In genomic region chr11:72569966-72570892, GRCh38 we compare ENCODE assay signal across 12 cellular contexts.
DNase-seq lines count a peak whose midpoint lies in the region; ATAC-seq, FAIRE-seq and TF ChIP-seq lines count a peak whose summit lies in the region.
"Had no signal": no experiment of that assay in that cellular context is flagged by ENCODE, and none has a peak within 500 bp of the region (broad histone marks: within the 10 kb centered on the region; RNA-seq: fewer than 3 reads in every experiment).

No MANE protein-coding gene starts in this region.

- FAIRE-seq in HepG2 (lab: Jason Lieb, UNC) = no peak

- no peak overlapping the region for H3K27ac ChIP-seq in naive thymus-derived CD4-positive, alpha-beta T cell (ENCODE audit: low read depth, low read length)
- no peak overlapping the region for H3K27ac ChIP-seq in HepG2 (ENCODE audit: extremely low read length, insufficient read depth, low read length)

- BruUV-seq in Caco-2 (replicated peaks; lab: Mats Ljungman, UMichigan) (TSS peak; percentile 41), HepG2 (replicated peaks; lab: Mats Ljungman, UMichigan) (no TSS peak)

- TF ChIP-seq CTCF in Caco-2 (IDR thresholded peaks at IDR 0.05; ENCODE audit: insufficient read depth in 1 of 2, low read depth in 1 of 2, low read length in 1 of 2, severe bottlenecking in 1 of 2, unreplicated experiment in 1 of 2) (no peak), NB4 (IDR thresholded peaks at IDR 0.05; ENCODE audit: low read depth, low read length) (no peak), HepG2 (CRISPR knock-in tag; IDR thresholded peaks at IDR 0.05) (no peak)

- peak overlapping the region; percentile 22 for H3K4me3 Mint-ChIP-seq in Caco-2 (ENCODE audit: unreplicated experiment)
- no peak overlapping the region for H3K4me3 Mint-ChIP-seq in dendritic cell treated with granulocyte-macrophage colony-stimulating factor and Interleukin-4, amounts not matched to agents 40 ng/mL and 50 ng/mL, for 4 days
- peak overlapping the region in 1 of 10 donors; percentile 18 for H3K4me3 Mint-ChIP-seq in naive thymus-derived CD4-positive, alpha-beta T cell

- H3K4me1 ChIP-seq in Caco-2 (peaks cover 63% of the 10 kb centered on the region), HepG2 (ENCODE audit: insufficient read depth, low read length) (peaks cover 11% of the 10 kb centered on the region; the same call in 1 of the 2 replicates)
- H3K4me1 ChIP-seq in naive thymus-derived CD4-positive, alpha-beta T cell (ENCODE audit: control insufficient read depth in 2 of 2, insufficient read depth in 2 of 2, low read length in 2 of 2) = no peaks in the 10 kb centered on the region

- peak; percentile 79 for ATAC-seq in naive thymus-derived CD4-positive, alpha-beta T cell
- ATAC-seq in HepG2 = no peak
- ATAC-seq: naive thymus-derived CD8-positive, alpha-beta T cell had no signal

- TF ChIP-seq RAD21 in HepG2 (CRISPR knock-in tag; IDR thresholded peaks at IDR 0.05) = no peak

- no peak overlapping the region for H3K9ac ChIP-seq in HepG2 (ENCODE audit: insufficient read depth, low read depth, low read length)

- H4K20me1 ChIP-seq in HepG2 (ENCODE audit: insufficient read depth, low read length) = no peaks in the 10 kb centered on the region

- H3K27me3 ChIP-seq in Caco-2 (replicated peaks; ENCODE audit: control insufficient read depth, insufficient read depth, low read length) (no peaks in the 10 kb centered on the region), HepG2 (ENCODE audit: control insufficient read depth in 1 of 2, insufficient read depth in 2 of 2, low read length in 2 of 2) (peaks cover 2 to 33% of the 10 kb centered on the region in 2 experiments; a peak in 4 of 5 replicates)
- no peaks in the 10 kb centered on the region for H3K27me3 ChIP-seq in naive thymus-derived CD4-positive, alpha-beta T cell (ENCODE audit: control insufficient read depth in 2 of 2, insufficient read depth in 2 of 2, low read length in 2 of 2)

- no peaks in the 10 kb centered on the region for H3K36me3 Mint-ChIP-seq in Caco-2 (ENCODE audit: insufficient read depth, unreplicated experiment)
- H3K36me3 Mint-ChIP-seq in dendritic cell treated with granulocyte-macrophage colony-stimulating factor and Interleukin-4, amounts not matched to agents 40 ng/mL and 50 ng/mL, for 4 days (ENCODE audit: low read depth) = no peaks in the 10 kb centered on the region
- no peaks in the 10 kb centered on the region for H3K36me3 Mint-ChIP-seq in naive thymus-derived CD4-positive, alpha-beta T cell
- H3K36me3 Mint-ChIP-seq: naive thymus-derived CD8-positive, alpha-beta T cell had no signal

- in situ Hi-C loops in HepG2 (cut with HindIII; ENCODE audit: extremely low pct_ligation_motif_present, low pct_unique_long_range_greater_than_20kb) = no loop called here

- 4% methylated on average over 4 of the region's 4 CpGs for WGBS in HepG2 (ENCODE audit: low lambda C conversion rate)

- H3K9me3 Mint-ChIP-seq in Caco-2 (ENCODE audit: unreplicated experiment) = peaks cover 20% of the 10 kb centered on the region
- H3K9me3 Mint-ChIP-seq in dendritic cell treated with granulocyte-macrophage colony-stimulating factor and Interleukin-4, amounts not matched to agents 40 ng/mL and 50 ng/mL, for 4 days = no peaks in the 10 kb centered on the region
- H3K9me3 Mint-ChIP-seq in naive thymus-derived CD4-positive, alpha-beta T cell = no peaks in the 10 kb centered on the region
- H3K9me3 Mint-ChIP-seq: naive thymus-derived CD8-positive, alpha-beta T cell had no signal

- H3K27me3 Mint-ChIP-seq in Caco-2 (ENCODE audit: insufficient read depth, unreplicated experiment) = no peaks in the 10 kb centered on the region
- peaks cover 19% of the 10 kb centered on the region for H3K27me3 Mint-ChIP-seq in dendritic cell treated with granulocyte-macrophage colony-stimulating factor and Interleukin-4, amounts not matched to agents 40 ng/mL and 50 ng/mL, for 4 days
- peaks cover 5 to 19% (median 13%) of the 10 kb centered on the region in 5 donors for H3K27me3 Mint-ChIP-seq in naive thymus-derived CD4-positive, alpha-beta T cell

- TF ChIP-seq POLR2A in NB4 (IDR thresholded peaks at IDR 0.05; ENCODE audit: extremely low read depth, insufficient read length) = no peak
- no peak for TF ChIP-seq POLR2A in HepG2 (IDR thresholded peaks at IDR 0.05; ENCODE audit: insufficient read depth in 1 of 2, low read depth in 2 of 2, low read length in 2 of 2)

- no peak overlapping the region for H3K4me3 ChIP-seq in Caco-2 (ENCODE audit: low read depth, low read length)
- no peak overlapping the region for H3K4me3 ChIP-seq in NB4 (ENCODE audit: low read depth, low read length)
- no peak overlapping the region for H3K4me3 ChIP-seq in naive thymus-derived CD4-positive, alpha-beta T cell (ENCODE audit: low read length)
- H3K4me3 ChIP-seq in HepG2 (replicated peaks in 1 of 3; ENCODE audit: insufficient read depth in 1 of 3, low read depth in 2 of 3, low read length in 3 of 3) = no peak overlapping the region

- peak overlapping the region; percentile 88 for H3K27ac Mint-ChIP-seq in Caco-2 (ENCODE audit: unreplicated experiment)
- H3K27ac Mint-ChIP-seq in dendritic cell treated with granulocyte-macrophage colony-stimulating factor and Interleukin-4, amounts not matched to agents 40 ng/mL and 50 ng/mL, for 4 days = peak overlapping the region; percentile 69
- peak overlapping the region in 1 of 9 donors; percentile 51 for H3K27ac Mint-ChIP-seq in naive thymus-derived CD4-positive, alpha-beta T cell

- TF ChIP-seq EP300 in HepG2 (IDR thresholded peaks at IDR 0.05; ENCODE audit: low read depth in 2 of 2, low read length in 2 of 2) (no peak), HepG2 (CRISPR knock-in tag; IDR thresholded peaks at IDR 0.05; ENCODE audit: borderline replicate concordance) (no peak)

- H2AFZ ChIP-seq in HepG2 (ENCODE audit: low read length) = no peak overlapping the region

- POLR2A ChIA-PET in Caco-2 (lab: Charles Lee) (no interaction called here), HepG2 (lab: Yijun Ruan, JAX) (no interaction called here)
- POLR2A ChIA-PET in naive thymus-derived CD4-positive, alpha-beta T cell (lab: Charles Lee) = no interaction called here

- no peaks in the 10 kb centered on the region for H3K9me3 ChIP-seq in Caco-2
- no peaks in the 10 kb centered on the region for H3K9me3 ChIP-seq in naive thymus-derived CD4-positive, alpha-beta T cell (ENCODE audit: control insufficient read depth in 2 of 3, low read length in 3 of 3)
- H3K9me3 ChIP-seq in HepG2 (ENCODE audit: low read length) = no peaks in the 10 kb centered on the region

- H3K79me2 ChIP-seq in HepG2 (ENCODE audit: insufficient read depth, low read length) = no peaks in the 10 kb centered on the region

- CTCF ChIA-PET in Caco-2 (lab: Charles Lee) (no interaction called here), HepG2 (lab: Yijun Ruan, JAX; ENCODE audit: low intra/inter-chr PET ratio, low total read pairs) (no interaction called here)
- CTCF ChIA-PET in naive thymus-derived CD4-positive, alpha-beta T cell (lab: Charles Lee) = no interaction called here

- DNase-seq in Caco-2 (peak; percentile 78 to 86), NB4 (ENCODE audit: low read depth) (peak; percentile 41), DMS114 treated with DMSO at 0.1 percent for 48 hours (lab: John Stamatoyannopoulos, UW; ENCODE audit: unreplicated experiment) (no peak), globus pallidus (ENCODE audit: low spot score) (no peak), HepG2 (ENCODE audit: low spot score) (no peak), NCI-H526 treated with DMSO at 0.1 percent for 48 hours (lab: John Stamatoyannopoulos, UW) (no peak)
- no peak for DNase-seq in naive thymus-derived CD4-positive, alpha-beta T cell
- DNase-seq: COR-L47; NCI-H748 treated with DMSO at 0.1 percent for 48 hours; stimulated activated CD4-positive, alpha-beta T cell treated with anti-CD3 and anti-CD28 coated beads, Interleukin-2, amount 100 ng/mL, for 48 hours had no signal

- peaks cover 57% of the 10 kb centered on the region for H3K4me1 Mint-ChIP-seq in Caco-2 (ENCODE audit: low read depth, unreplicated experiment)
- peaks cover 48% of the 10 kb centered on the region for H3K4me1 Mint-ChIP-seq in dendritic cell treated with granulocyte-macrophage colony-stimulating factor and Interleukin-4, amounts not matched to agents 40 ng/mL and 50 ng/mL, for 4 days (ENCODE audit: low read depth)
- peaks cover 0 to 18% (median 0%) of the 10 kb centered on the region in 7 donors for H3K4me1 Mint-ChIP-seq in naive thymus-derived CD4-positive, alpha-beta T cell

- H3K4me2 ChIP-seq in HepG2 (ENCODE audit: low read depth, low read length) = no peak overlapping the region

- H3K36me3 ChIP-seq in Caco-2 (ENCODE audit: control insufficient read depth, insufficient read depth, low read length) (no peaks in the 10 kb centered on the region), HepG2 (replicated peaks in 1 of 2; ENCODE audit: control insufficient read depth in 1 of 2, insufficient read depth in 2 of 2, low read length in 2 of 2) (no peaks in the 10 kb centered on the region)
- H3K36me3 ChIP-seq in naive thymus-derived CD4-positive, alpha-beta T cell (ENCODE audit: control insufficient read depth in 2 of 3, insufficient read depth in 3 of 3, low read length in 3 of 3) = no peaks in the 10 kb centered on the region

- intact Hi-C loops in Caco-2 (cut with micrococcal nuclease; ENCODE audit: unreplicated experiment) = no loop called here
- intact Hi-C loops in dendritic cell treated with granulocyte-macrophage colony-stimulating factor and Interleukin-4, amounts not matched to agents 40 ng/mL and 50 ng/mL, for 4 days (cut with micrococcal nuclease) = loop anchor here (5.0 kb wide), 1 partner anchor 88 kb away; no protein-coding TSS in a partner anchor
- intact Hi-C loops in naive thymus-derived CD4-positive, alpha-beta T cell (cut with micrococcal nuclease) = no loop called here
- intact Hi-C loops in HepG2 (cut with micrococcal nuclease; ENCODE audit: unreplicated experiment) = no loop called here

TF ChIP-seq in HepG2, 621 proteins besides CTCF, POLR2A, EP300 and RAD21:
- TF ChIP-seq XRCC5 (optimal IDR thresholded peaks at IDR 0.05; ENCODE audit: low read length) (no peak), DMTF1 (CRISPR knock-in tag; IDR thresholded peaks at IDR 0.05) (no peak)
TF ChIP-seq in HepG2: peak in this region for 0.

Comparison
In these comparisons a context has a peak if more than half of its experiments do, and no peak if none do; other contexts are left out.
1. DNase-seq: peak in Caco-2 (2 of 2) and NB4 (single experiment); none in naive thymus-derived CD4-positive, alpha-beta T cell (0 of 9), DMS114 treated with DMSO at 0.1 percent for 48 hours (single experiment), globus pallidus (single experiment), HepG2 (single experiment) and NCI-H526 treated with DMSO at 0.1 percent for 48 hours (single experiment).